In the genomic region with DNA sequence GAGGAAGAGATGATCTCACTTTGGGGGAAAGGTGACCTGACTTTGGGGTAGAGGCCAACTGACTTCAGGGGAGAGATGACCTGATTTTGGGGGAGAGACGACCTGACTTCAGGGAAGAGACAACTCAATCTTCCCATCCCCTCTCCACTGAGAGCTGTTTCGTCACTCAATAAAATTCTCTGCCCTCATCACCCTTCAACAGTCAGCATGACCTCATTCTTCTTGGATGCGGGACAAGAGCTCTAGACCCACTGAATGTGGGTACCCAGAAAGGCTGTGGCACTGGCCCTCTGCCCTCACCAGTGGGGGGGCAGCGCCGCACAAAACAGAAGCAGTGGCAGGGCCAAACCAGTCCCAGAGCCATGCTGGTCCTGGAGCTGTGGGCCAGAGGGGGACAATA, we compare ENCODE assay signal across 17 cellular contexts. TPM values are rescaled to one million over a fixed set of nuclear protein-coding genes. Genes with fewer than 3 reads are reported as not detected.
A peak's percentile ranks its signal among the peaks of the same experiment; 100 is the strongest.
DNase-seq lines count a peak whose midpoint lies in the region; ATAC-seq, FAIRE-seq and TF ChIP-seq lines count a peak whose summit lies in the region.
"Had no signal": no experiment of that assay in that cellular context is flagged by ENCODE, and none has a peak within 500 bp of the region (broad histone marks: within the 10 kb centered on the region; RNA-seq: fewer than 3 reads in every experiment).

No MANE protein-coding gene starts in this region.

- no peak for ATAC-seq in IMR-90 (ENCODE audit: low read depth)
- ATAC-seq in HG03196 (IDR thresholded peaks at IDR 0.05; ENCODE audit: unreplicated experiment), result no peak
- ATAC-seq: HCT116 had no signal

- no peaks in the 10 kb centered on the region for H3K79me1 ChIP-seq in H9 (ENCODE audit: insufficient read depth, low read depth, low read length, poor library complexity, severe bottlenecking)
- no peaks in the 10 kb centered on the region for H3K79me1 ChIP-seq in IMR-90 (ENCODE audit: low read depth in 1 of 2, low read length in 2 of 2)

- dilution Hi-C loops in IMR-90 (cut with HindIII; ENCODE audit: low sequenced_read_pairs, unreplicated experiment) (no loop called here), endothelial cell of umbilical vein (cut with MboI; ENCODE audit: extremely low pct_ligation_motif_present, low sequenced_read_pairs) (no loop called here)

- FAIRE-seq in endothelial cell of umbilical vein (lab: Jason Lieb, UNC), result no peak
- FAIRE-seq: HTR-8/SVneo had no signal

- H3K14ac ChIP-seq in H9 (ENCODE audit: insufficient read depth, low read length) (no peak overlapping the region), IMR-90 (replicated peaks; ENCODE audit: low read depth, low read length) (no peak overlapping the region)

- TF ChIP-seq CTCF in H9 (conservative IDR thresholded peaks at IDR 0.05) (no peak), IMR-90 (conservative IDR thresholded peaks at IDR 0.05; ENCODE audit: low read depth, low read length) (no peak), endothelial cell of umbilical vein (IDR thresholded peaks at IDR 0.05; ENCODE audit: extremely low read depth in 1 of 2, insufficient read depth in 1 of 2, low read depth in 1 of 2, low read length in 2 of 2) (no peak), osteoblast (IDR thresholded peaks at IDR 0.05; ENCODE audit: extremely low read depth, low read depth, low read length) (no peak), uterus (IDR thresholded peaks at IDR 0.05) (no peak)

- DNase-seq in H9 (no peak), IMR-90 (no peak), endothelial cell of umbilical vein (ENCODE audit: low read depth, low spot score) (no peak), osteoblast (ENCODE audit: insufficient read length, low spot score, missing footprints) (no peak), midbrain (lab: John Stamatoyannopoulos, UW) (no peak), uterus (no peak)
- DNase-seq: CD8-positive, alpha-beta memory T cell; KBM-7; NCI-H1092 treated with DMSO at 0.1 percent for 48 hours; NCI-H1694; NCI-H748 treated with DMSO at 0.1 percent for 48 hours; PC-9 had no signal

- TF ChIP-seq RAD21 in IMR-90 (IDR thresholded peaks at IDR 0.05; ENCODE audit: low read length), result no peak

- CTCF ChIA-PET in IMR-90 (lab: Yijun Ruan, JAX) (no interaction called here), endothelial cell of umbilical vein (lab: Charles Lee) (no interaction called here)

- H3K27ac ChIP-seq in H9 (ENCODE audit: insufficient read length, low read depth, low read length) (no peak overlapping the region), IMR-90 (ENCODE audit: insufficient read depth, low read length) (peak overlapping the region; percentile 14; the same call in 1 of the 2 replicates), endothelial cell of umbilical vein (ENCODE audit: insufficient read depth, low read depth, low read length) (peak overlapping the region; percentile 62), osteoblast (ENCODE audit: low read depth, low read length) (peak overlapping the region; percentile 77), uterus (no peak overlapping the region)
- H3K27ac ChIP-seq: PC-9, SK-N-MC had no signal

- H3K56ac ChIP-seq in H9 (ENCODE audit: insufficient read length, low read depth, low read length) (no peak overlapping the region), IMR-90 (ENCODE audit: extremely low read depth, insufficient read depth, low read length) (no peak overlapping the region)

- H2BK15ac ChIP-seq in H9 (ENCODE audit: low read depth, low read length) (0 out of 2 replicates have a peak overlapping the region, but pooled peaks have one; percentile 3), IMR-90 (ENCODE audit: low read depth, low read length) (no peak overlapping the region; the same call in 2 of the 3 replicates)

- H4K8ac ChIP-seq in H9 (replicated peaks; ENCODE audit: insufficient read length, low read depth, low read length) (no peak overlapping the region), IMR-90 (ENCODE audit: low read depth in 2 of 2, low read length in 2 of 2) (peak overlapping the region in 1 of 2 experiments; percentile 29; a peak in 1 of 4 replicates)

- H2AK5ac ChIP-seq in H9 (ENCODE audit: insufficient read length, low read length) (no peak overlapping the region), IMR-90 (ENCODE audit: low read depth, low read length) (peak overlapping the region; percentile 48; the same call in 1 of the 2 replicates)

- H2AFZ ChIP-seq in H9 (ENCODE audit: low read length) (no peak overlapping the region), IMR-90 (replicated peaks; ENCODE audit: low read length, poor library complexity) (no peak overlapping the region), endothelial cell of umbilical vein (ENCODE audit: low read depth, low read length) (no peak overlapping the region), osteoblast (ENCODE audit: low read length) (no peak overlapping the region)
- H2AFZ ChIP-seq: PC-9 had no signal

- POLR2A ChIA-PET in IMR-90 (lab: Charles Lee; ENCODE audit: unreplicated experiment) (no interaction called here), endothelial cell of umbilical vein (lab: Charles Lee) (no interaction called here)

- no peak overlapping the region for H3K4me2 ChIP-seq in H9 (ENCODE audit: insufficient read depth, insufficient read length, low read length)
- no peak overlapping the region for H3K4me2 ChIP-seq in IMR-90 (ENCODE audit: low read depth, low read length)
- no peak overlapping the region for H3K4me2 ChIP-seq in endothelial cell of umbilical vein (ENCODE audit: insufficient read depth, low read length)
- H3K4me2 ChIP-seq in osteoblast (ENCODE audit: insufficient read depth, low read length), result no peak overlapping the region
- H3K4me2 ChIP-seq: PC-9 had no signal

- BruUV-seq in IMR-90 (replicated peaks; lab: Mats Ljungman, UMichigan), result no TSS peak
- no TSS peak for BruUV-seq in endothelial cell of umbilical vein (replicated peaks; lab: Mats Ljungman, UMichigan)

- H3K23me2 ChIP-seq in H9 (ENCODE audit: insufficient read length, low read depth, low read length, poor library complexity, severe bottlenecking), result no peaks in the 10 kb centered on the region

- H2BK5ac ChIP-seq in H9 (ENCODE audit: insufficient read length, low read length) (no peak overlapping the region), IMR-90 (ENCODE audit: low read depth, low read length, poor library complexity, severe bottlenecking) (peak overlapping the region; percentile 30)

- no peak overlapping the region for H3K4ac ChIP-seq in H9 (ENCODE audit: low read depth, low read length)
- H3K4ac ChIP-seq in IMR-90 (ENCODE audit: low read depth, low read length), result peak overlapping the region; percentile 79

- H3K4me3 ChIP-seq in IMR-90 (ENCODE audit: insufficient read depth, low read depth, low read length) (no peak overlapping the region), endothelial cell of umbilical vein (replicated peaks in 1 of 3; ENCODE audit: insufficient read depth in 1 of 3, low read depth in 1 of 3, low read length in 3 of 3) (no peak overlapping the region), osteoblast (ENCODE audit: insufficient read depth, low read length) (no peak overlapping the region), uterus (no peak overlapping the region)
- H3K4me3 ChIP-seq: PC-9, SK-N-MC had no signal

- intact Hi-C loops in IMR-90 (cut with micrococcal nuclease), result loop anchor here (5.0 kb wide), 1 partner anchor 308 kb away; a partner anchor contains a TSS
- intact Hi-C loops in endothelial cell of umbilical vein (cut with micrococcal nuclease), result no loop called here
- intact Hi-C loops in uterus (cut with DNase I; ENCODE audit: low total_unique reads), result no loop called here

- in situ Hi-C loops in IMR-90 (cut with MboI; ENCODE audit: low sequenced_read_pairs), result no loop called here

- H4K91ac ChIP-seq in H9 (ENCODE audit: insufficient read length, low read depth, low read length) (no peak overlapping the region), IMR-90 (ENCODE audit: insufficient read depth, low read depth, low read length) (no peak overlapping the region; the same call in 1 of the 2 replicates)

- H3K9me3 ChIP-seq in H9 (ENCODE audit: control insufficient read depth, low read depth, low read length) (peaks cover 40% of the 10 kb centered on the region), IMR-90 (ENCODE audit: control insufficient read depth, insufficient read depth, low read length) (no peaks in the 10 kb centered on the region; the same call in 1 of the 2 replicates), endothelial cell of umbilical vein (replicated peaks; ENCODE audit: control insufficient read depth, insufficient read depth, low read length) (no peaks in the 10 kb centered on the region), osteoblast (ENCODE audit: low read depth, low read length) (peaks cover 2% of the 10 kb centered on the region), uterus (no peaks in the 10 kb centered on the region)

- TF ChIP-seq POLR2A in IMR-90 (IDR thresholded peaks at IDR 0.05; ENCODE audit: low read depth, low read length) (no peak), endothelial cell of umbilical vein (IDR thresholded peaks at IDR 0.05; ENCODE audit: low read depth, low read length) (no peak), uterus (IDR thresholded peaks at IDR 0.05) (no peak)

- no peak overlapping the region for H2BK12ac ChIP-seq in H9 (ENCODE audit: insufficient read length, low read depth, low read length)

- H2BK120ac ChIP-seq in H9 (ENCODE audit: low read depth, low read length, poor library complexity, severe bottlenecking) (no peak overlapping the region), IMR-90 (ENCODE audit: low read depth, low read length) (peak overlapping the region; percentile 71; the same call in 1 of the 2 replicates)

- H3K9me3 Mint-ChIP-seq in H9, result peaks cover 84 to 89% of the 10 kb centered on the region in 2 experiments

- no peaks in the 10 kb centered on the region for H3K27me3 ChIP-seq in H9 (ENCODE audit: insufficient read depth, low read length)
- no peaks in the 10 kb centered on the region for H3K27me3 ChIP-seq in IMR-90 (ENCODE audit: control insufficient read depth, insufficient read depth, low read length)
- H3K27me3 ChIP-seq in endothelial cell of umbilical vein (ENCODE audit: control insufficient read depth in 2 of 2, insufficient read depth in 2 of 2, low read length in 2 of 2), result no peaks in the 10 kb centered on the region
- H3K27me3 ChIP-seq in osteoblast (ENCODE audit: insufficient read depth, low read length), result no peaks in the 10 kb centered on the region
- H3K27me3 ChIP-seq in uterus, result no peaks in the 10 kb centered on the region

- H3K9ac ChIP-seq in H9 (ENCODE audit: extremely low read depth, insufficient read length, low read length), result no peak overlapping the region
- H3K9ac ChIP-seq in IMR-90 (ENCODE audit: low read depth, low read length), result no peak overlapping the region
- H3K9ac ChIP-seq in endothelial cell of umbilical vein (replicated peaks; ENCODE audit: extremely low read depth, insufficient read depth, low read length), result no peak overlapping the region

- no peak overlapping the region for H3K23ac ChIP-seq in H9 (ENCODE audit: insufficient read length, low read depth, low read length)
- no peak overlapping the region for H3K23ac ChIP-seq in IMR-90 (ENCODE audit: low read depth, low read length)

- H3K27ac Mint-ChIP-seq in H9, result peak overlapping the region in 2 of 3 experiments; percentile 44 to 75; a peak in 5 of 7 replicates
- H3K27ac Mint-ChIP-seq: CD8-positive, alpha-beta memory T cell had no signal

- H4K5ac ChIP-seq in H9 (ENCODE audit: insufficient read length, low read depth, low read length) (no peak overlapping the region), IMR-90 (ENCODE audit: low read depth, low read length) (no peak overlapping the region; the same call in 1 of the 2 replicates)

- H3K9me1 ChIP-seq in IMR-90 (ENCODE audit: insufficient read depth, low read length), result no peaks in the 10 kb centered on the region
- no peaks in the 10 kb centered on the region for H3K9me1 ChIP-seq in endothelial cell of umbilical vein (replicated peaks; ENCODE audit: control insufficient read depth, extremely low read depth, insufficient read depth, low read length)

- H3K36me3 Mint-ChIP-seq in H9 (ENCODE audit: insufficient read depth in 1 of 3, low read depth in 3 of 3), result peaks cover 22 to 44% (median 23%) of the 10 kb centered on the region in 3 experiments

- no CpG with 5 or more reads among the region's 5 CpGs for WGBS in H9 (ENCODE audit: extremely low coverage, insufficient read length, low lambda C conversion rate)
- WGBS in IMR-90 (ENCODE audit: extremely low coverage in 2 of 2, insufficient read length in 1 of 2), 2 experiments, result no CpG with 5 or more reads among the region's 5 CpGs

- H3K4me1 ChIP-seq in H9 (ENCODE audit: insufficient read depth, low read length) (peaks cover 2% of the 10 kb centered on the region; the same call in 1 of the 2 replicates), IMR-90 (ENCODE audit: control insufficient read depth, insufficient read depth, low read length) (peaks cover 11% of the 10 kb centered on the region; the same call in 1 of the 2 replicates), endothelial cell of umbilical vein (ENCODE audit: control insufficient read depth, extremely low read depth, insufficient read depth, low read length) (peaks cover 49% of the 10 kb centered on the region), osteoblast (ENCODE audit: insufficient read depth, low read length) (peaks cover 31% of the 10 kb centered on the region), uterus (no peaks in the 10 kb centered on the region)

- H2BK20ac ChIP-seq in H9 (ENCODE audit: low read depth, low read length, poor library complexity, severe bottlenecking) (no peak overlapping the region), IMR-90 (ENCODE audit: low read depth, low read length) (peak overlapping the region; percentile 75)

- H3K36me3 ChIP-seq in IMR-90 (ENCODE audit: control insufficient read depth, insufficient read depth, low read length) (no peaks in the 10 kb centered on the region), endothelial cell of umbilical vein (ENCODE audit: control insufficient read depth in 2 of 2, extremely low read depth in 1 of 2, insufficient read depth in 2 of 2, low read length in 2 of 2) (no peaks in the 10 kb centered on the region), osteoblast (ENCODE audit: insufficient read depth, low read length) (no peaks in the 10 kb centered on the region), uterus (no peaks in the 10 kb centered on the region)

- H3K27me3 Mint-ChIP-seq in H9 (ENCODE audit: low read depth), result no peaks in the 10 kb centered on the region; the same call in 1 of the 2 replicates

- H3K4me1 Mint-ChIP-seq in H9, result peaks cover 37 to 42% of the 10 kb centered on the region in 2 experiments
- H3K4me1 Mint-ChIP-seq: CD8-positive, alpha-beta memory T cell had no signal

- H4K20me1 ChIP-seq in H9 (ENCODE audit: control insufficient read depth, insufficient read depth, insufficient read length) (no peaks in the 10 kb centered on the region), IMR-90 (ENCODE audit: insufficient read depth, low read length) (no peaks in the 10 kb centered on the region), endothelial cell of umbilical vein (replicated peaks; ENCODE audit: control insufficient read depth, extremely low read depth, insufficient read depth, low read length) (no peaks in the 10 kb centered on the region), osteoblast (ENCODE audit: insufficient read depth, low read length) (no peaks in the 10 kb centered on the region)

- H3K18ac ChIP-seq in H9 (ENCODE audit: insufficient read length, low read depth, low read length) (no peak overlapping the region), IMR-90 (ENCODE audit: low read depth, low read length) (no peak overlapping the region; the same call in 1 of the 2 replicates)

- no peak overlapping the region; a peak in 1 of 5 replicates for H3K4me3 Mint-ChIP-seq in H9
- H3K4me3 Mint-ChIP-seq: CD8-positive, alpha-beta memory T cell had no signal

- H2AK9ac ChIP-seq in IMR-90 (replicated peaks; ENCODE audit: low read depth, low read length, poor library complexity), result peak overlapping the region; percentile 5

- H3K79me2 ChIP-seq in H9 (ENCODE audit: insufficient read depth, low read length) (no peaks in the 10 kb centered on the region), endothelial cell of umbilical vein (ENCODE audit: control insufficient read depth, insufficient read depth, low read length) (no peaks in the 10 kb centered on the region), osteoblast (ENCODE audit: insufficient read depth, low read length) (no peaks in the 10 kb centered on the region)

- no peak overlapping the region for H3T11ph ChIP-seq in H9 (ENCODE audit: low read length)

RNA-seq across cellular contexts. Expression of a gene that starts 34.6 kb away (rescaled TPM):
- total RNA-seq in H9 (2021), result not detected in 2 replicates
- total RNA-seq in IMR-90 (2012; rRNA removed), result not detected in 2 replicates
- polyA plus RNA-seq in IMR-90 (2012; rRNA removed), result not detected in 2 replicates
- not detected in 2 replicates for polyA plus RNA-seq in IMR-90 (2012; cell fraction: cytosol; rRNA removed)
- not detected in 2 replicates for polyA plus RNA-seq in IMR-90 (2012; cell fraction: nucleus; rRNA removed; ENCODE audit: low replicate concordance)
- not detected in 2 replicates for total RNA-seq in endothelial cell of umbilical vein
- polyA plus RNA-seq in endothelial cell of umbilical vein, result not detected in 2 replicates
- not detected in 2 replicates for polyA plus RNA-seq in endothelial cell of umbilical vein (2011; cell fraction: cytosol; rRNA removed)
- not detected in 2 replicates for polyA plus RNA-seq in endothelial cell of umbilical vein (2011; cell fraction: nucleus; rRNA removed)
- not detected in 2 replicates for polyA plus RNA-seq in endothelial cell of umbilical vein (2012)
- not detected in 2 replicates for polyA minus RNA-seq in endothelial cell of umbilical vein
- not detected for polyA minus RNA-seq in endothelial cell of umbilical vein (2011; cell fraction: cytosol; rRNA and poly(A)+ RNA removed)
- polyA minus RNA-seq in endothelial cell of umbilical vein (2011; cell fraction: nucleus; rRNA and poly(A)+ RNA removed), result not detected in 2 replicates
- not detected in 2 replicates for total RNA-seq in osteoblast
- not detected for total RNA-seq in uterus
- total RNA-seq: CD8-positive, alpha-beta memory T cell; PC-9 had no signal
- polyA plus RNA-seq: BJ; CD8-positive, alpha-beta memory T cell had no signal

Comparison
In these comparisons a context has a peak if more than half of its experiments do, and no peak if none do; other contexts are left out.
1. H3K27ac ChIP-seq: peak in IMR-90 (single experiment), endothelial cell of umbilical vein (single experiment) and osteoblast (single experiment); none in H9 (single experiment) and uterus (0 of 2).